ENCODE assay signal across 2 cellular contexts in the genomic region with DNA sequence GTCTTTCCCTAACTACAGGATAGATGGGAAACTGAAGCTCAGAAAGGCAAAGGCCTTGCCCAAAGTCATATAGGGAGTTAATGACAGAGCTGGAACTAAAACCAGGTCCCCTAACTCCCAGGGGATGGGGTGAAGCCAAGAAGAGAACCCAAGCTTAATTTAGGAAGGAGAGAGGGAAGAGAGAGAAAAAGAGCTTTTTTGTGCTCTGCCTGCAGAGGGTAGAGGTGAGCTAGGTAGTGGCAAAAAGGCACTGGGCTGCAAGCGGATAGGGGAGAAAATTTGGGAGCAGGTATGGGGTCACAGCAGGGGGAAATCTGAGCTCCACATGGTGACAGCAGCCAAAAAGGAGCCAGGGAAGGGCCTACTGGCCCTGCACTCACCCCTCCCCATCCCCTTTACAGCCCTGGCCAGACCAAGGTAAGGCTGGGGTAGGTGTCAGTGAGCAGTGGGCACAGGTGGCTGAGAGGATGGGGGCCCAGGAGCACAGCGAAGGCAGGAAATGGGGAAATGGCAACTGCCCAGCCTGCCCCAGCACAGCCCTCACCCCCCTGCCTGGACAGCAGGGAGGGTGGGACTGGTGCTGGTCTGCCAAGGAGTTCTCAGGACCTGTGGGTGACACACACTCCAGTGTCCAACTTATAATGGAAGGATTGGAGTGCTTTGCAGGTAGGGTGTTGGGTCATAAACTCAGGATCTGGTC.
TF ChIP-seq lines count a peak whose summit lies in the region.

No MANE protein-coding gene starts in this region.

TF ChIP-seq in A549, 52 proteins besides CTCF, POLR2A, EP300 and RAD21:
- TF ChIP-seq ZFP36 (IDR thresholded peaks at IDR 0.05; ENCODE audit: borderline replicate concordance, partially characterized antibody) (no peak), SMC3 (IDR thresholded peaks at IDR 0.05) (0 out of 3 replicates have a peak, but pooled peaks have one; percentile 6)

TF ChIP-seq in HepG2, 621 proteins besides CTCF, POLR2A, EP300 and RAD21:
- TF ChIP-seq RELA (CRISPR knock-in tag; IDR thresholded peaks at IDR 0.05) (no peak), STAG1 (CRISPR knock-in tag; IDR thresholded peaks at IDR 0.05) (peak; percentile 12; the same call in 1 of the 2 replicates), ZNF790 (CRISPR knock-in tag; IDR thresholded peaks at IDR 0.05; ENCODE audit: borderline replicate concordance) (no peak)
